16 cellular contexts compared by ENCODE assay signal in genomic region chr15:91529534-91529933, GRCh38.
"Had no signal": no experiment of that assay in that cellular context is flagged by ENCODE, and none has a peak within 500 bp of the region (broad histone marks: within the 10 kb centered on the region; RNA-seq: fewer than 3 reads in every experiment).

No MANE protein-coding gene starts in this region.

- H3K4me3 ChIP-seq: body of pancreas, gastroesophageal sphincter, heart right ventricle, lower lobe of right lung, neural progenitor cell, spleen, suprapubic skin had no signal

- H3K27ac ChIP-seq: body of pancreas, gastroesophageal sphincter, lower lobe of right lung, neural progenitor cell, spleen, suprapubic skin had no signal

- H3K4me1 ChIP-seq: body of pancreas, lower lobe of right lung, neural progenitor cell, spleen had no signal

- H3K4me1 Mint-ChIP-seq: mesothelial cell of epicardium had no signal

- DNase-seq: activated CD4-positive, alpha-beta T cell treated with anti-CD3 and anti-CD28 coated beads, Interleukin-2, amount 50 U/mL, for 1 hour; activated naive CD4-positive, alpha-beta T cell treated with Interleukin-2 at 50 U/mL for 16 hours; activated T-cell treated with anti-CD3 and anti-CD28 coated beads for 4 hours; amniotic stem cell; body of pancreas; erythroblast; heart right ventricle; lower lobe of right lung; spleen; trophoblast cell had no signal

- H3K27ac Mint-ChIP-seq: mesothelial cell of epicardium; neural progenitor cell; stimulated activated naive CD8-positive, alpha-beta T cell treated with anti-CD3 and anti-CD28 coated beads, Interleukin-15, Interleukin-2, amounts not matched to agents 100 ng/mL and 50 ng/mL, for 24 hours had no signal

- ATAC-seq: body of pancreas, gastroesophageal sphincter, heart right ventricle, sciatic nerve had no signal

- H3K36me3 Mint-ChIP-seq: mesothelial cell of epicardium, neural progenitor cell had no signal

- H3K9me3 Mint-ChIP-seq: stimulated activated naive CD8-positive, alpha-beta T cell treated with anti-CD3 and anti-CD28 coated beads, Interleukin-15, Interleukin-2, amounts not matched to agents 100 ng/mL and 50 ng/mL, for 24 hours had no signal

- H3K9ac ChIP-seq: neural progenitor cell had no signal

- H3K4me2 ChIP-seq: neural progenitor cell had no signal

- H3K4me3 Mint-ChIP-seq: mesothelial cell of epicardium; neural progenitor cell; stimulated activated naive CD8-positive, alpha-beta T cell treated with anti-CD3 and anti-CD28 coated beads, Interleukin-15, Interleukin-2, amounts not matched to agents 100 ng/mL and 50 ng/mL, for 24 hours had no signal

- H3K9me3 ChIP-seq: body of pancreas, gastroesophageal sphincter, lower lobe of right lung, spleen, suprapubic skin had no signal

- H3K36me3 ChIP-seq: gastroesophageal sphincter, heart right ventricle, lower lobe of right lung, neural progenitor cell, spleen, suprapubic skin had no signal

- H2AFZ ChIP-seq: neural progenitor cell had no signal

- H3K27me3 ChIP-seq: body of pancreas, heart right ventricle, neural progenitor cell, suprapubic skin had no signal
